In the genomic region with DNA sequence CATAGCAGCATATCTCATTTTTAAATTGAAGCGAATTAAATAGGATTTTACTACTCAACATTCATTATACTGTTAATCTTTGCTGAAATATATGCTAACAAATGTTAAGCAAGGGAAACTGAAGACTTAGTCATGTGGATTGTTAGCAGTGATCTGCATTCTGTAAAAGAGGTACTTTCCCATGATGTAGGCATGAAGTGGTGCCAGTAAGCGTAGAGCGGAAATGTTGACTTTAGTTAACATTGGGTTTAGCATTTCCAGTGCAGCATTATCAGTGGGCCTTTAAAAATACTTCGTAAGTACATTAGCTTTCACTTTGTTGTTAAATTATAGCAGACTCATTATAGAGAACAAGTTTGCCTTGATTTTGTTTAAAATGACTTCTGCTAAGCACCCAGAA, we compare ENCODE assay signal across 8 cellular contexts.
DNase-seq lines count a peak whose midpoint lies in the region; ATAC-seq, FAIRE-seq and TF ChIP-seq lines count a peak whose summit lies in the region.

No MANE protein-coding gene starts in this region.

- H3K4me2 ChIP-seq in OCI-LY7 (ENCODE audit: low read length) (no peak overlapping the region), endothelial cell of umbilical vein (ENCODE audit: insufficient read depth, low read length) (no peak overlapping the region), SK-N-SH (no peak overlapping the region)

- H3K27me3 ChIP-seq in endothelial cell of umbilical vein (ENCODE audit: control insufficient read depth in 2 of 2, insufficient read depth in 2 of 2, low read length in 2 of 2) (no peaks in the 10 kb centered on the region), SK-N-SH (ENCODE audit: insufficient read depth) (no peaks in the 10 kb centered on the region)

- H3K9me1 ChIP-seq in endothelial cell of umbilical vein (replicated peaks; ENCODE audit: control insufficient read depth, extremely low read depth, insufficient read depth, low read length) = no peaks in the 10 kb centered on the region

- no peaks in the 10 kb centered on the region for H3F3A ChIP-seq in SK-N-SH (replicated peaks; ENCODE audit: insufficient read depth)

- TF ChIP-seq CTCF in GM10266 (IDR thresholded peaks at IDR 0.05; ENCODE audit: control insufficient read depth, insufficient read depth, low read depth, missing control alignments) (no peak), OCI-LY7 (conservative IDR thresholded peaks at IDR 0.05; ENCODE audit: low read length) (no peak), endothelial cell of umbilical vein (IDR thresholded peaks at IDR 0.05; ENCODE audit: extremely low read depth in 1 of 2, insufficient read depth in 1 of 2, low read depth in 1 of 2, low read length in 2 of 2) (no peak), SK-N-SH (IDR thresholded peaks at IDR 0.05) (no peak)

- no peak overlapping the region for H3K4me3 ChIP-seq in OCI-LY7 (ENCODE audit: low read depth, low read length, poor library complexity, severe bottlenecking)
- no peak overlapping the region for H3K4me3 ChIP-seq in endothelial cell of umbilical vein (replicated peaks in 1 of 3; ENCODE audit: insufficient read depth in 1 of 3, low read depth in 1 of 3, low read length in 3 of 3)
- no peak overlapping the region for H3K4me3 ChIP-seq in SK-N-SH (ENCODE audit: low read depth in 2 of 2, low read length in 1 of 2)

- peak; percentile 41 for DNase-seq in GM10266 (ENCODE audit: extremely low spot score)
- DNase-seq in OCI-LY7 (ENCODE audit: low spot score) = no peak
- DNase-seq in endothelial cell of umbilical vein (ENCODE audit: low read depth, low spot score) = peak; percentile 85
- DNase-seq in superior temporal gyrus (ENCODE audit: extremely low spot score) = peak; percentile 63
- DNase-seq in head of caudate nucleus = no peak
- no peak for DNase-seq in SK-N-SH
- DNase-seq in GM19240 (ENCODE audit: insufficient read length, low spot score) = no peak

- H3K9me2 ChIP-seq in OCI-LY7 (ENCODE audit: insufficient read depth, low read length) = no peaks in the 10 kb centered on the region
- no peaks in the 10 kb centered on the region for H3K9me2 ChIP-seq in SK-N-SH

- no peak for TF ChIP-seq RAD21 in SK-N-SH (IDR thresholded peaks at IDR 0.05; ENCODE audit: low read length)

- H3K79me2 ChIP-seq in OCI-LY7 (ENCODE audit: insufficient read depth, low read depth, low read length) (no peaks in the 10 kb centered on the region), endothelial cell of umbilical vein (ENCODE audit: control insufficient read depth, insufficient read depth, low read length) (no peaks in the 10 kb centered on the region), SK-N-SH (ENCODE audit: insufficient read depth) (no peaks in the 10 kb centered on the region; the same call in 1 of the 2 replicates)

- no peaks in the 10 kb centered on the region for H3K4me1 ChIP-seq in OCI-LY7 (ENCODE audit: insufficient read depth, low read length, poor library complexity, severe bottlenecking)
- peaks cover 4% of the 10 kb centered on the region for H3K4me1 ChIP-seq in endothelial cell of umbilical vein (ENCODE audit: control insufficient read depth, extremely low read depth, insufficient read depth, low read length)
- no peaks in the 10 kb centered on the region for H3K4me1 ChIP-seq in SK-N-SH (ENCODE audit: control insufficient read depth in 1 of 2, insufficient read depth in 2 of 2, low read depth in 1 of 2, low read length in 1 of 2)

- peak; percentile 55 for ATAC-seq in GM21526 (IDR thresholded peaks at IDR 0.05; ENCODE audit: low FRiP score, unreplicated experiment)

- TSS peak; percentile 39 for BruUV-seq in OCI-LY7 (replicated peaks; lab: Mats Ljungman, UMichigan)
- BruUV-seq in endothelial cell of umbilical vein (replicated peaks; lab: Mats Ljungman, UMichigan) = TSS peak; percentile 10

- 92% methylated on average over 4 of the region's 4 CpGs for WGBS in SK-N-SH (ENCODE audit: low lambda C conversion rate)

- H2AFZ ChIP-seq in OCI-LY7 (ENCODE audit: low read length) (no peak overlapping the region), endothelial cell of umbilical vein (ENCODE audit: low read depth, low read length) (no peak overlapping the region), SK-N-SH (ENCODE audit: low read depth) (no peak overlapping the region)

- H3K9me3 ChIP-seq in OCI-LY7 (ENCODE audit: low read length) (no peaks in the 10 kb centered on the region), endothelial cell of umbilical vein (replicated peaks; ENCODE audit: control insufficient read depth, insufficient read depth, low read length) (no peaks in the 10 kb centered on the region), SK-N-SH (no peaks in the 10 kb centered on the region)

- H3K27ac ChIP-seq in OCI-LY7 (ENCODE audit: low read depth, low read length, poor library complexity, severe bottlenecking) (no peak overlapping the region), endothelial cell of umbilical vein (ENCODE audit: insufficient read depth, low read depth, low read length) (peak overlapping the region; percentile 35), SK-N-SH (ENCODE audit: low read depth in 2 of 2, low read length in 1 of 2) (no peak overlapping the region)

- no peaks in the 10 kb centered on the region for H4K20me1 ChIP-seq in OCI-LY7 (ENCODE audit: insufficient read depth, low read length)
- no peaks in the 10 kb centered on the region for H4K20me1 ChIP-seq in endothelial cell of umbilical vein (replicated peaks; ENCODE audit: control insufficient read depth, extremely low read depth, insufficient read depth, low read length)
- H4K20me1 ChIP-seq in SK-N-SH (ENCODE audit: insufficient read depth) = no peaks in the 10 kb centered on the region

- peak; percentile 44 for FAIRE-seq in endothelial cell of umbilical vein (lab: Jason Lieb, UNC)

- intact Hi-C loops in OCI-LY7 (cut with micrococcal nuclease; ENCODE audit: unreplicated experiment) = no loop called here
- intact Hi-C loops in endothelial cell of umbilical vein (cut with micrococcal nuclease) = no loop called here
- intact Hi-C loops in head of caudate nucleus (cut with DNase I) = loop anchor here (10.0 kb wide), 1 partner anchor 129 kb away; the partner anchor contains the start of gene CDC42SE2

- CTCF ChIA-PET in OCI-LY7 (lab: Charles Lee; ENCODE audit: unreplicated experiment) = no interaction called here
- CTCF ChIA-PET in endothelial cell of umbilical vein (lab: Charles Lee) = no interaction called here
- CTCF ChIA-PET in SK-N-SH (lab: Yijun Ruan, JAX) = interaction anchor here (1.7 kb wide), 1 partner anchor 30 kb away, joined by 4 read pairs; no protein-coding TSS in a partner anchor

- no peak for TF ChIP-seq POLR2A in endothelial cell of umbilical vein (IDR thresholded peaks at IDR 0.05; ENCODE audit: low read depth, low read length)

- H3K9ac ChIP-seq in endothelial cell of umbilical vein (replicated peaks; ENCODE audit: extremely low read depth, insufficient read depth, low read length) (no peak overlapping the region), SK-N-SH (no peak overlapping the region)

- dilution Hi-C loops in endothelial cell of umbilical vein (cut with MboI; ENCODE audit: extremely low pct_ligation_motif_present, low sequenced_read_pairs) = no loop called here

- TF ChIP-seq EP300 in SK-N-SH (IDR thresholded peaks at IDR 0.05; ENCODE audit: borderline replicate concordance in 1 of 2, low read depth in 1 of 2, low read length in 1 of 2) = no peak

- POLR2A ChIA-PET in OCI-LY7 (lab: Charles Lee) = interaction anchor here (0.6 kb wide), 1 partner anchor 216 kb away, joined by 3 read pairs; no protein-coding TSS in a partner anchor
- POLR2A ChIA-PET in endothelial cell of umbilical vein (lab: Charles Lee) = no interaction called here
- POLR2A ChIA-PET in SK-N-SH (lab: Yijun Ruan, JAX) = no interaction called here

- H3K36me3 ChIP-seq in OCI-LY7 (ENCODE audit: insufficient read depth, low read length) (peaks cover 99% of the 10 kb centered on the region), endothelial cell of umbilical vein (ENCODE audit: control insufficient read depth in 2 of 2, extremely low read depth in 1 of 2, insufficient read depth in 2 of 2, low read length in 2 of 2) (peaks cover 6% of the 10 kb centered on the region in 2 experiments), SK-N-SH (replicated peaks in 1 of 2; ENCODE audit: control insufficient read depth in 1 of 2, insufficient read depth in 2 of 2, low read length in 1 of 2) (peaks cover 52 to 62% of the 10 kb centered on the region in 2 experiments)

TF ChIP-seq in endothelial cell of umbilical vein, 7 proteins besides CTCF, POLR2A, EP300 and RAD21:
- TF ChIP-seq POLR2AphosphoS5 (IDR thresholded peaks at IDR 0.05; ENCODE audit: insufficient read depth, low read depth, low read length) (no peak), EZH2 (IDR thresholded peaks at IDR 0.05; ENCODE audit: borderline replicate concordance, low read depth, low read length, severe bottlenecking) (no peak), FOS (IDR thresholded peaks at IDR 0.05; ENCODE audit: borderline replicate concordance, insufficient read depth, low read length) (no peak), MYC (IDR thresholded peaks at IDR 0.05; ENCODE audit: low read depth, low read length) (no peak), MAX (IDR thresholded peaks at IDR 0.05; ENCODE audit: insufficient read depth, insufficient read length) (no peak), GATA2 (IDR thresholded peaks at IDR 0.05; ENCODE audit: insufficient read depth, insufficient read length, low read depth, low read length) (no peak), JUN (IDR thresholded peaks at IDR 0.05; ENCODE audit: borderline replicate concordance, insufficient read depth, insufficient read length, low read depth) (no peak)

TF ChIP-seq in SK-N-SH, 30 proteins besides CTCF, POLR2A, EP300 and RAD21 (continues in another document):
- TF ChIP-seq NRF1 (IDR thresholded peaks at IDR 0.05; ENCODE audit: low read depth, low read length) = no peak
- no peak for TF ChIP-seq GABPA (IDR thresholded peaks at IDR 0.05; ENCODE audit: low read depth)
- TF ChIP-seq SMC3 (IDR thresholded peaks at IDR 0.05; ENCODE audit: low read depth, low read length) = no peak
- TF ChIP-seq CHD2 (IDR thresholded peaks at IDR 0.05; ENCODE audit: low read length, partially characterized antibody) = no peak
- TF ChIP-seq RCOR1 (IDR thresholded peaks at IDR 0.05; ENCODE audit: low read length) = no peak
- TF ChIP-seq FOXJ3 (CRISPR knock-in tag; IDR thresholded peaks at IDR 0.05) = no peak
- TF ChIP-seq TAF1 (IDR thresholded peaks at IDR 0.05; ENCODE audit: borderline replicate concordance, low read depth, low read length) = no peak

Comparison
In these comparisons a context has a peak if more than half of its experiments do, and no peak if none do; other contexts are left out.
1. DNase-seq: peak in GM10266 (single experiment), endothelial cell of umbilical vein (single experiment) and superior temporal gyrus (single experiment); none in OCI-LY7 (single experiment), head of caudate nucleus (0 of 42), SK-N-SH (single experiment) and GM19240 (single experiment).